In the genomic region with DNA sequence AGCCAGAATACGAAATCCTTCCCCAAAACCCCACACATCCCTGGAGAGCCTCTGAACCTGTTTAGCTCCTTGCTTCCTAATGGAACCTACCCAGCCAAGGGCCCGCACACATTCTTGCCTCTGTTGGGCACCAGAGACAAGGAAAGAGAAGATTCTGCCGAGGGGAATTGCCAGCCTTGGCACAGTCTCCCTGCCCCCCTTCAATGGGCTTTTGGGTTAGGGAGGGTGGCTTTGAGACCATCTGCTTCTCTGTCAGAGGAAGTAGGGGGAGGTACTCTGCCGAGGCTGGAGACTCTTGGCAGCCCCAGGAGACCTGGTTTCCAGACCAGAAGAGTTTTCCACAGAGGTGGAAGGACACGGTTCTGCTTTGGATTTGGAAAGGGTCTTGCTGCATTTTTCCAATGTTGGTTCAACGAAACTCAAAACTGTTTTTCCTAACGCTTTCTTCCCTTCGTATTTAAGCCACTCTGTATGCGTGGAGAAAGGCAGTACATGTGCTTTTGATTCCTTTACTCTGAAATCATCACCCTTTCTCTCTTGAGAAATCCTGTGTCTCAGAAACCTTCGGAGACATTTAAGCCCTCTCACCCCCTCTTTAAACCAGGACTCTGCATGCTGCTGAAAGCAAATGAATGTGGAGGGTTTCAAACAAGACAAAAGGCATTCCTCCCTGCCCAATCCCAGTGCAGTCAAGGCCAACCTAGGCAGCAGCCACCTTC, we compare ENCODE assay signal across 22 cellular contexts.
A peak's percentile ranks its signal among the peaks of the same experiment; 100 is the strongest.
DNase-seq lines count a peak whose midpoint lies in the region; ATAC-seq and TF ChIP-seq lines count a peak whose summit lies in the region.
"Had no signal": no experiment of that assay in that cellular context is flagged by ENCODE, and none has a peak within 500 bp of the region (broad histone marks: within the 10 kb centered on the region; RNA-seq: fewer than 3 reads in every experiment).

No MANE protein-coding gene starts in this region.

- ATAC-seq in HG03354 (IDR thresholded peaks at IDR 0.05; ENCODE audit: poor library complexity, severe bottlenecking, unreplicated experiment) (no peak), HG02852 (IDR thresholded peaks at IDR 0.05; ENCODE audit: unreplicated experiment) (no peak)
- ATAC-seq: left lobe of liver, mucosa of descending colon had no signal

- H3K27ac Mint-ChIP-seq in activated CD4-positive, alpha-beta T cell treated with anti-CD3 and anti-CD28 coated beads, Interleukin-2, amount 10 ng/mL, durations not matched to agents 24 days and 14 days: no peak overlapping the region
- no peak overlapping the region for H3K27ac Mint-ChIP-seq in endodermal cell
- H3K27ac Mint-ChIP-seq: neural progenitor cell had no signal

- peaks cover 8% of the 10 kb centered on the region for H3K27me3 ChIP-seq in endodermal cell (ENCODE audit: control insufficient read depth, insufficient read depth, low read length, poor library complexity, severe bottlenecking)
- H3K27me3 ChIP-seq: neural progenitor cell, Peyer's patch, suprapubic skin had no signal

- no peaks in the 10 kb centered on the region for H3K9me3 Mint-ChIP-seq in activated CD4-positive, alpha-beta T cell treated with anti-CD3 and anti-CD28 coated beads, Interleukin-2, amount 10 ng/mL, durations not matched to agents 24 days and 14 days
- H3K9me3 Mint-ChIP-seq in endodermal cell: no peaks in the 10 kb centered on the region
- H3K9me3 Mint-ChIP-seq: neural progenitor cell had no signal

- no peak overlapping the region for H3K27ac ChIP-seq in endodermal cell (ENCODE audit: low read depth, low read length)
- H3K27ac ChIP-seq: neural progenitor cell, Peyer's patch had no signal

- no peak for TF ChIP-seq CTCF in endodermal cell (conservative IDR thresholded peaks at IDR 0.05)

- peak; percentile 49 for DNase-seq in activated CD4-positive, alpha-beta T cell treated with anti-CD3 and anti-CD28 coated beads, Interleukin-2, amount 10 ng/mL, durations not matched to agents 24 days and 14 days
- DNase-seq in activated CD4-positive, alpha-beta T cell treated with anti-CD3 and anti-CD28 coated beads for 4 hours: no peak
- DNase-seq in NCI-H524 treated with DMSO at 0.1 percent for 48 hours (lab: John Stamatoyannopoulos, UW) (peak; percentile 63), endodermal cell (peak; percentile 31), kidney glomerular epithelial cell (lab: John Stamatoyannopoulos, UW) (no peak), pons (ENCODE audit: low spot score) (no peak)
- DNase-seq: activated CD8-positive, alpha-beta memory T cell treated with anti-CD3 and anti-CD28 coated beads, Interleukin-2, amount 50 U/mL, for 48 hours; activated gamma-delta T cell treated with Interleukin-2 at 50 U/mL for 16 hours; anterior cingulate cortex; cerebellar nuclear complex; DMS79 treated with DMSO at 0.1 percent for 48 hours; mucosa of descending colon; NCI-H2029 treated with DMSO at 0.1 percent for 48 hours; NCI-H748 treated with DMSO at 0.1 percent for 48 hours; Peyer's patch; SK-N-SH; T-helper 9 cell had no signal

- no peak overlapping the region for H3K4me3 Mint-ChIP-seq in activated CD4-positive, alpha-beta T cell treated with anti-CD3 and anti-CD28 coated beads, Interleukin-2, amount 10 ng/mL, durations not matched to agents 24 days and 14 days
- H3K4me3 Mint-ChIP-seq in endodermal cell: no peak overlapping the region
- H3K4me3 Mint-ChIP-seq: neural progenitor cell had no signal

- H3K4me1 Mint-ChIP-seq in activated CD4-positive, alpha-beta T cell treated with anti-CD3 and anti-CD28 coated beads, Interleukin-2, amount 10 ng/mL, durations not matched to agents 24 days and 14 days: no peaks in the 10 kb centered on the region
- peaks cover 13% of the 10 kb centered on the region for H3K4me1 Mint-ChIP-seq in endodermal cell

- H3K36me3 Mint-ChIP-seq in activated CD4-positive, alpha-beta T cell treated with anti-CD3 and anti-CD28 coated beads, Interleukin-2, amount 10 ng/mL, durations not matched to agents 24 days and 14 days (ENCODE audit: low read depth): no peaks in the 10 kb centered on the region
- no peaks in the 10 kb centered on the region for H3K36me3 Mint-ChIP-seq in endodermal cell (ENCODE audit: low read depth)
- H3K36me3 Mint-ChIP-seq: neural progenitor cell had no signal

- peaks cover 15% of the 10 kb centered on the region for H3K4me1 ChIP-seq in endodermal cell (ENCODE audit: control insufficient read depth, insufficient read depth, low read length)
- H3K4me1 ChIP-seq: neural progenitor cell had no signal

- H3K9ac ChIP-seq in endodermal cell (ENCODE audit: extremely low read depth, low read length, poor library complexity, severe bottlenecking): no peak overlapping the region
- H3K9ac ChIP-seq: neural progenitor cell, SK-N-SH had no signal

- no peaks in the 10 kb centered on the region for H3K9me3 ChIP-seq in endodermal cell (ENCODE audit: control insufficient read depth, low read length)
- H3K9me3 ChIP-seq: mucosa of descending colon, Peyer's patch, SK-N-SH, suprapubic skin had no signal

- intact Hi-C loops in activated CD4-positive, alpha-beta T cell treated with anti-CD3 and anti-CD28 coated beads, Interleukin-2, amount 10 ng/mL, durations not matched to agents 24 days and 14 days (cut with micrococcal nuclease): no loop called here

- H3K36me3 ChIP-seq in endodermal cell (ENCODE audit: control insufficient read depth, insufficient read depth, low read length): no peaks in the 10 kb centered on the region
- H3K36me3 ChIP-seq: neural progenitor cell, Peyer's patch, suprapubic skin had no signal

- no peaks in the 10 kb centered on the region for H3K27me3 Mint-ChIP-seq in activated CD4-positive, alpha-beta T cell treated with anti-CD3 and anti-CD28 coated beads, Interleukin-2, amount 10 ng/mL, durations not matched to agents 24 days and 14 days
- H3K27me3 Mint-ChIP-seq in endodermal cell (ENCODE audit: insufficient read depth): peaks cover 3% of the 10 kb centered on the region

- 91 to 93% methylated on average over 5 to 10 of the region's 10 CpGs for WGBS in endodermal cell (ENCODE audit: insufficient coverage in 1 of 2, insufficient read length in 1 of 2), 2 experiments

- H3K4me3 ChIP-seq in endodermal cell (ENCODE audit: low read length): no peak overlapping the region
- H3K4me3 ChIP-seq: mucosa of descending colon, neural progenitor cell, Peyer's patch, suprapubic skin had no signal

Comparison
In these comparisons a context has a peak if more than half of its experiments do, and no peak if none do; other contexts are left out.
1. DNase-seq: peak in activated CD4-positive, alpha-beta T cell treated with anti-CD3 and anti-CD28 coated beads, Interleukin-2, amount 10 ng/mL, durations not matched to agents 24 days and 14 days (single experiment), NCI-H524 treated with DMSO at 0.1 percent for 48 hours (single experiment) and endodermal cell (single experiment); none in activated CD4-positive, alpha-beta T cell treated with anti-CD3 and anti-CD28 coated beads for 4 hours (0 of 2), kidney glomerular epithelial cell (single experiment) and pons (single experiment).